21 cellular contexts compared by ENCODE assay signal in the genomic region with DNA sequence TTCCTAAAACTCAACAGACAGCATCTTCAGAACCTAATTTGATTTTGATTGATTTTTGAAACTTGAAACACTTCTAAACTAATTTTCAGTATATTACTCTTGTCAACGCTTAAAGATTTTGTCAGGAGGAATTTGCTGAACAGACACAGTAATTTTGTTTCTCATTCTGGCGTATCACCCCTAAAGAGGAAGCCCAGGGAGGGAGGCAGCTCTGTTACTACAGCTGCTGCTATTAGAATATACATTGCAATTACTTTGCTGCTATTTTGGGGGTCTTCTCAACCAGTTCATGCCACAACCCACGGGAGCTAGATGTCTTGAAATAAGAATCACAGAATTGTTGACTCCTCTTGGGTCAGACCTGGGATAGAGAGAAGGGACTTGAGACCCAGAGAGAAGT.
"Had no signal": no experiment of that assay in that cellular context is flagged by ENCODE, and none has a peak within 500 bp of the region (broad histone marks: within the 10 kb centered on the region; RNA-seq: fewer than 3 reads in every experiment).

No MANE protein-coding gene starts in this region.

- ATAC-seq: left lobe of liver had no signal

- H3K27me3 ChIP-seq: breast epithelium, right lobe of liver, stomach, upper lobe of right lung had no signal

- DNase-seq: activated CD4-positive, alpha-beta T cell treated with anti-CD3 and anti-CD28 coated beads for 1 hour; activated CD4-positive, alpha-beta T cell treated with anti-CD3 and anti-CD28 coated beads, Interleukin-2, amount 50 U/mL, for 4 hours; activated gamma-delta T cell; activated T-cell treated with anti-CD3 and anti-CD28 coated beads, Interleukin-2, amount 50 U/mL, for 72 hours; erythroblast; foreskin melanocyte; glutamatergic neuron; hippocampal formation; right lobe of liver; small intestine; stimulated activated CD4-positive, alpha-beta T cell treated with anti-CD3 and anti-CD28 coated beads, Interleukin-4, amount 100 ng/mL, for 1 hour; stomach; T-cell; upper lobe of right lung had no signal

- H3K9me3 ChIP-seq: breast epithelium, right lobe of liver, stomach, thoracic aorta, upper lobe of right lung had no signal

- H3K9me3 Mint-ChIP-seq: T-cell had no signal

- H3K4me3 ChIP-seq: breast epithelium, coronary artery, right lobe of liver, stomach, thoracic aorta, upper lobe of right lung had no signal

- H3K36me3 Mint-ChIP-seq: activated naive CD4-positive, alpha-beta T cell treated with anti-CD3 and anti-CD28 coated beads, Interleukin-2, amount 50 U/mL, for 24 hours; T-cell had no signal

- H3K27ac ChIP-seq: breast epithelium, coronary artery, parathyroid adenoma, right lobe of liver, stomach, thoracic aorta, upper lobe of right lung, VCaP had no signal

- H3K27ac Mint-ChIP-seq: activated naive CD4-positive, alpha-beta T cell treated with anti-CD3 and anti-CD28 coated beads, Interleukin-2, amount 50 U/mL, for 24 hours; activated T-cell treated with anti-CD3 and anti-CD28 coated beads, Interleukin-2, amount 50 U/mL, for 72 hours; T-cell had no signal

- H3K4me1 ChIP-seq: breast epithelium, parathyroid adenoma, right lobe of liver, stomach, upper lobe of right lung had no signal

- H3K36me3 ChIP-seq: breast epithelium, right lobe of liver, stomach, thoracic aorta, upper lobe of right lung had no signal
